In genomic region chr20:41110930-41111577, GRCh38 we compare ENCODE assay signal across 22 cellular contexts. TPM values are rescaled to one million over a fixed set of nuclear protein-coding genes. Genes with fewer than 3 reads are reported as not detected.
A peak's percentile ranks its signal among the peaks of the same experiment; 100 is the strongest.
DNase-seq lines count a peak whose midpoint lies in the region; ATAC-seq and TF ChIP-seq lines count a peak whose summit lies in the region.
"Had no signal": no experiment of that assay in that cellular context is flagged by ENCODE, and none has a peak within 500 bp of the region (broad histone marks: within the 10 kb centered on the region; RNA-seq: fewer than 3 reads in every experiment).

No MANE protein-coding gene starts in this region.

- H3K4me2 ChIP-seq in PC-3 (ENCODE audit: low read length): peak overlapping the region; percentile 43

- no peak overlapping the region for H3K9ac ChIP-seq in PC-3 (ENCODE audit: low read length)

- H3K36me3 Mint-ChIP-seq in activated CD4-positive, alpha-beta memory T cell treated with anti-CD3 and anti-CD28 coated beads for 36 hours: peaks cover 44% of the 10 kb centered on the region
- H3K36me3 Mint-ChIP-seq in activated CD4-positive, alpha-beta memory T cell treated with anti-CD3 and anti-CD28 coated beads, Interleukin-2, amount 10 ng/mL, durations not matched to agents 7 days and 5 days (ENCODE audit: low read depth): peaks cover 52% of the 10 kb centered on the region
- H3K36me3 Mint-ChIP-seq in stimulated activated effector memory CD8-positive, alpha-beta T cell treated with anti-CD3 and anti-CD28 coated beads, Interleukin-12 subunit alpha, Interleukin-12 subunit beta, amount 100 ng/mL, for 72 hours: peaks cover 94% of the 10 kb centered on the region

- H3F3A ChIP-seq in PC-3 (ENCODE audit: low read length, unreplicated experiment): no peaks in the 10 kb centered on the region

- H3K27ac Mint-ChIP-seq in activated CD4-positive, alpha-beta memory T cell treated with anti-CD3 and anti-CD28 coated beads for 36 hours: peak overlapping the region; percentile 30
- H3K27ac Mint-ChIP-seq in activated CD4-positive, alpha-beta memory T cell treated with anti-CD3 and anti-CD28 coated beads, Interleukin-2, amount 10 ng/mL, durations not matched to agents 7 days and 5 days: no peak overlapping the region
- H3K27ac Mint-ChIP-seq in stimulated activated effector memory CD8-positive, alpha-beta T cell treated with anti-CD3 and anti-CD28 coated beads, Interleukin-12 subunit alpha, Interleukin-12 subunit beta, amount 100 ng/mL, for 72 hours: peak overlapping the region; percentile 32
- H3K27ac Mint-ChIP-seq: nephron had no signal

- H3K27me3 ChIP-seq in PC-3 (ENCODE audit: low read length) (no peaks in the 10 kb centered on the region), foreskin keratinocyte (no peaks in the 10 kb centered on the region), H7 (ENCODE audit: control insufficient read depth, insufficient read depth, low read length) (no peaks in the 10 kb centered on the region)
- H3K27me3 ChIP-seq: brain microvascular endothelial cell, MG63, spleen had no signal

- CTCF ChIA-PET in activated CD4-positive, alpha-beta memory T cell treated with anti-CD3 and anti-CD28 coated beads for 36 hours (lab: Charles Lee): interaction anchor here (0.9 to 1.5 kb wide), 4 partner anchors 16 to 120 kb away, joined by 3 to 5 read pairs (median 4); no protein-coding TSS in a partner anchor
- CTCF ChIA-PET in activated CD4-positive, alpha-beta memory T cell treated with anti-CD3 and anti-CD28 coated beads, Interleukin-2, amount 10 ng/mL, durations not matched to agents 7 days and 5 days (lab: Charles Lee): interaction anchor here (1.4 to 2.2 kb wide), 3 partner anchors 11 to 148 kb away, joined by 4 to 10 read pairs (median 4); no protein-coding TSS in a partner anchor
- CTCF ChIA-PET in PC-3 (lab: Charles Lee): interaction anchor here (0.9 kb wide), 1 partner anchor 120 kb away, joined by 4 read pairs; no protein-coding TSS in a partner anchor

- BruUV-seq in PC-3 (replicated peaks; lab: Mats Ljungman, UMichigan): no TSS peak

- no peaks in the 10 kb centered on the region for H3K9me3 Mint-ChIP-seq in activated CD4-positive, alpha-beta memory T cell treated with anti-CD3 and anti-CD28 coated beads for 36 hours
- no peaks in the 10 kb centered on the region for H3K9me3 Mint-ChIP-seq in activated CD4-positive, alpha-beta memory T cell treated with anti-CD3 and anti-CD28 coated beads, Interleukin-2, amount 10 ng/mL, durations not matched to agents 7 days and 5 days
- H3K9me3 Mint-ChIP-seq in stimulated activated effector memory CD8-positive, alpha-beta T cell treated with anti-CD3 and anti-CD28 coated beads, Interleukin-12 subunit alpha, Interleukin-12 subunit beta, amount 100 ng/mL, for 72 hours: no peaks in the 10 kb centered on the region
- H3K9me3 Mint-ChIP-seq: memory B cell, nephron had no signal

- intact Hi-C loops in activated CD4-positive, alpha-beta memory T cell treated with anti-CD3 and anti-CD28 coated beads for 36 hours (cut with micrococcal nuclease): no loop called here
- intact Hi-C loops in PC-3 (cut with micrococcal nuclease): no loop called here

- H3K4me1 ChIP-seq in PC-3 (ENCODE audit: insufficient read depth, low read length) (peaks cover 21% of the 10 kb centered on the region), foreskin keratinocyte (no peaks in the 10 kb centered on the region)
- H3K4me1 ChIP-seq: prostate gland had no signal

- no peaks in the 10 kb centered on the region for H3K9me3 ChIP-seq in PC-3 (ENCODE audit: low read length)
- H3K9me3 ChIP-seq: MG63, prostate gland, spleen had no signal

- H3K4me3 Mint-ChIP-seq in activated CD4-positive, alpha-beta memory T cell treated with anti-CD3 and anti-CD28 coated beads for 36 hours: no peak overlapping the region
- H3K4me3 Mint-ChIP-seq in activated CD4-positive, alpha-beta memory T cell treated with anti-CD3 and anti-CD28 coated beads, Interleukin-2, amount 10 ng/mL, durations not matched to agents 7 days and 5 days: no peak overlapping the region
- H3K4me3 Mint-ChIP-seq in stimulated activated effector memory CD8-positive, alpha-beta T cell treated with anti-CD3 and anti-CD28 coated beads, Interleukin-12 subunit alpha, Interleukin-12 subunit beta, amount 100 ng/mL, for 72 hours: no peak overlapping the region
- H3K4me3 Mint-ChIP-seq: memory B cell, nephron had no signal

- 0 out of 2 replicates have a peak, but pooled peaks cover 5% of the 10 kb centered on the region for H4K20me1 ChIP-seq in PC-3 (ENCODE audit: low read length)

- H3K9me2 ChIP-seq in PC-3 (replicated peaks; ENCODE audit: low read length): no peaks in the 10 kb centered on the region

- TF ChIP-seq CTCF in PC-3 (conservative IDR thresholded peaks at IDR 0.05; ENCODE audit: low read depth, low read length): no peak
- no peak for TF ChIP-seq CTCF in foreskin keratinocyte (conservative IDR thresholded peaks at IDR 0.05)

- H3K36me3 ChIP-seq in PC-3 (ENCODE audit: low read depth, low read length) (peaks cover 74% of the 10 kb centered on the region), H7 (replicated peaks; ENCODE audit: control insufficient read depth, insufficient read depth, low read length) (peaks cover 29% of the 10 kb centered on the region)

- no peak for DNase-seq in activated CD4-positive, alpha-beta memory T cell treated with anti-CD3 and anti-CD28 coated beads for 36 hours
- DNase-seq in activated CD4-positive, alpha-beta memory T cell treated with anti-CD3 and anti-CD28 coated beads, Interleukin-2, amount 10 ng/mL, durations not matched to agents 7 days and 5 days: no peak
- DNase-seq in PC-3 (peak; percentile 91), foreskin keratinocyte (peak; percentile 54 to 73), NCI-H1417 treated with DMSO at 0.1 percent for 48 hours (lab: John Stamatoyannopoulos, UW) (no peak), H7 (no peak)
- DNase-seq in stimulated activated effector memory CD8-positive, alpha-beta T cell treated with anti-CD3 and anti-CD28 coated beads, Interleukin-12 subunit alpha, Interleukin-12 subunit beta, amount 100 ng/mL, for 72 hours (ENCODE audit: low spot score in 2 of 2): no peak
- DNase-seq: activated CD4-positive, CD25-positive, alpha-beta regulatory T cell; activated naive CD4-positive, alpha-beta T cell treated with anti-CD3 and anti-CD28 coated beads, Interleukin-2, amount 50 U/mL, for 16 hours; brain microvascular endothelial cell; dermis blood vessel endothelial cell; DMS79 treated with DMSO at 0.1 percent for 48 hours; MG63; NCI-H187; SHP77; spleen; T-helper 2 cell had no signal

- POLR2A ChIA-PET in activated CD4-positive, alpha-beta memory T cell treated with anti-CD3 and anti-CD28 coated beads for 36 hours (lab: Charles Lee): interaction anchor here (0.9 kb wide), 1 partner anchor 38 kb away, joined by 4 read pairs; no protein-coding TSS in a partner anchor
- POLR2A ChIA-PET in activated CD4-positive, alpha-beta memory T cell treated with anti-CD3 and anti-CD28 coated beads, Interleukin-2, amount 10 ng/mL, durations not matched to agents 7 days and 5 days (lab: Charles Lee): no interaction called here
- POLR2A ChIA-PET in PC-3 (lab: Charles Lee; ENCODE audit: unreplicated experiment): interaction anchor here (0.7 kb wide), 1 partner anchor 45 kb away, joined by 12 read pairs; no protein-coding TSS in a partner anchor

- no peaks in the 10 kb centered on the region for H3K27me3 Mint-ChIP-seq in activated CD4-positive, alpha-beta memory T cell treated with anti-CD3 and anti-CD28 coated beads for 36 hours
- H3K27me3 Mint-ChIP-seq in activated CD4-positive, alpha-beta memory T cell treated with anti-CD3 and anti-CD28 coated beads, Interleukin-2, amount 10 ng/mL, durations not matched to agents 7 days and 5 days: no peaks in the 10 kb centered on the region
- H3K27me3 Mint-ChIP-seq: memory B cell had no signal

- H2AFZ ChIP-seq in PC-3 (ENCODE audit: low read length): no peak overlapping the region

- ATAC-seq in PC-3 (peak; percentile 85), foreskin keratinocyte (peak; percentile 88), HG03354 (IDR thresholded peaks at IDR 0.05; ENCODE audit: poor library complexity, severe bottlenecking, unreplicated experiment) (no peak)
- ATAC-seq in stimulated activated effector memory CD8-positive, alpha-beta T cell treated with anti-CD3 and anti-CD28 coated beads, Interleukin-12 subunit alpha, Interleukin-12 subunit beta, amount 100 ng/mL, for 72 hours: peak; percentile 40

- peak overlapping the region; percentile 67 for H3K27ac ChIP-seq in PC-3 (ENCODE audit: low read length)
- no peak overlapping the region for H3K27ac ChIP-seq in foreskin keratinocyte
- H3K27ac ChIP-seq: brain microvascular endothelial cell, C4-2B, prostate gland, spleen had no signal

- H3K4me3 ChIP-seq in PC-3 (ENCODE audit: low read length): 0 out of 2 replicates have a peak overlapping the region, but pooled peaks have one; percentile 15
- no peak overlapping the region for H3K4me3 ChIP-seq in H7 (ENCODE audit: insufficient read depth, low read depth, low read length)
- H3K4me3 ChIP-seq: MG63, prostate gland, spleen had no signal

- peaks cover 4% of the 10 kb centered on the region for H3K4me1 Mint-ChIP-seq in activated CD4-positive, alpha-beta memory T cell treated with anti-CD3 and anti-CD28 coated beads for 36 hours (ENCODE audit: low read depth)
- H3K4me1 Mint-ChIP-seq in activated CD4-positive, alpha-beta memory T cell treated with anti-CD3 and anti-CD28 coated beads, Interleukin-2, amount 10 ng/mL, durations not matched to agents 7 days and 5 days: no peaks in the 10 kb centered on the region
- H3K4me1 Mint-ChIP-seq in stimulated activated effector memory CD8-positive, alpha-beta T cell treated with anti-CD3 and anti-CD28 coated beads, Interleukin-12 subunit alpha, Interleukin-12 subunit beta, amount 100 ng/mL, for 72 hours: no peaks in the 10 kb centered on the region
- H3K4me1 Mint-ChIP-seq: memory B cell, nephron had no signal

- no peaks in the 10 kb centered on the region for H3K79me2 ChIP-seq in PC-3 (ENCODE audit: low read length)

RNA-seq across cellular contexts. Expression of gene PLCG1, which starts 26.3 kb away (rescaled TPM):
- total RNA-seq in activated CD4-positive, alpha-beta memory T cell treated with anti-CD3 and anti-CD28 coated beads for 36 hours: 100 to 1,000 TPM; 133 to 139 TPM
- 100 to 1,000 TPM; 267 to 286 TPM for total RNA-seq in activated CD4-positive, alpha-beta memory T cell treated with anti-CD3 and anti-CD28 coated beads, Interleukin-2, amount 10 ng/mL, durations not matched to agents 7 days and 5 days
- 68.8 and 112 TPM in 2 replicates for total RNA-seq in PC-3 (2014; rRNA removed)
- 53.5 and 58.9 TPM in 2 replicates for total RNA-seq in foreskin keratinocyte
- polyA plus RNA-seq in foreskin keratinocyte: 25.1 and 29.0 TPM in 2 replicates
- total RNA-seq in H7 (2014; rRNA removed; shearing (Covaris generic)): 132 and 194 TPM in 2 replicates

Comparison
In these comparisons a context has a peak if more than half of its experiments do, and no peak if none do; other contexts are left out.
1. DNase-seq: peak in PC-3 (single experiment) and foreskin keratinocyte (2 of 2); none in activated CD4-positive, alpha-beta memory T cell treated with anti-CD3 and anti-CD28 coated beads for 36 hours (single experiment), activated CD4-positive, alpha-beta memory T cell treated with anti-CD3 and anti-CD28 coated beads, Interleukin-2, amount 10 ng/mL, durations not matched to agents 7 days and 5 days (single experiment), stimulated activated effector memory CD8-positive, alpha-beta T cell treated with anti-CD3 and anti-CD28 coated beads, Interleukin-12 subunit alpha, Interleukin-12 subunit beta, amount 100 ng/mL, for 72 hours (0 of 2), NCI-H1417 treated with DMSO at 0.1 percent for 48 hours (single experiment) and H7 (single experiment).